ENCODE assay signal across 9 cellular contexts in the genomic region with DNA sequence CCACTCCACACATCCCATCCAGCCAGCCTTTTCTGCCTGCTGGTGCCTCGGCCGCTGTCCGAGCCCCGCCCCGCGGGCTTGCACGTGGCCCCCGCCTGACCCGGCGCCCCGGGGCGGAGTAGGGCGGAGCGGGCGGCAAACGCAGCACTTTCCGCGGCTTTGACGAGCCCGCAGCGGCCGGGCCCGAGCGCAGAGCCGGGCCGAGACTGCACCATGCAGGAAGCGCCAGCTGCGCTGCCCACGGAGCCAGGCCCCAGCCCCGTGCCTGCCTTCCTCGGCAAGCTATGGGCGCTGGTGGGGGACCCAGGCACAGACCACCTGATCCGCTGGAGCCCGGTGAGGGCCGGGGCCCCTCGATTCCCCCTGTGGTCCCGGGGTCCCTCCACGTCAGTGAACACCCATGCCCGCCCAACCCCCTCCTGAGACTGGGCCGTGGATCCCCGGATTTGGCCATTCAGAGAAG. TPM values are rescaled to one million over a fixed set of nuclear protein-coding genes. Genes with fewer than 3 reads are reported as not detected.
DNase-seq lines count a peak whose midpoint lies in the region; ATAC-seq, FAIRE-seq and TF ChIP-seq lines count a peak whose summit lies in the region.
"Had no signal": no experiment of that assay in that cellular context is flagged by ENCODE, and none has a peak within 500 bp of the region (broad histone marks: within the 10 kb centered on the region; RNA-seq: fewer than 3 reads in every experiment).

A gene with protein sequence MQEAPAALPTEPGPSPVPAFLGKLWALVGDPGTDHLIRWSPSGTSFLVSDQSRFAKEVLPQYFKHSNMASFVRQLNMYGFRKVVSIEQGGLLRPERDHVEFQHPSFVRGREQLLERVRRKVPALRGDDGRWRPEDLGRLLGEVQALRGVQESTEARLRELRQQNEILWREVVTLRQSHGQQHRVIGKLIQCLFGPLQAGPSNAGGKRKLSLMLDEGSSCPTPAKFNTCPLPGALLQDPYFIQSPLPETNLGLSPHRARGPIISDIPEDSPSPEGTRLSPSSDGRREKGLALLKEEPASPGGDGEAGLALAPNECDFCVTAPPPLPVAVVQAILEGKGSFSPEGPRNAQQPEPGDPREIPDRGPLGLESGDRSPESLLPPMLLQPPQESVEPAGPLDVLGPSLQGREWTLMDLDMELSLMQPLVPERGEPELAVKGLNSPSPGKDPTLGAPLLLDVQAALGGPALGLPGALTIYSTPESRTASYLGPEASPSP (plus strand): TSS at position 147 of the 463 bp plus-strand sequence. CDS start 67 bp downstream, at position 214.

- H3K27ac Mint-ChIP-seq in T-helper 2 cell treated with Interferon-gamma antibody and Interleukin-4, amounts not matched to agents 5 μg/mL and 100 μg/mL, for 36 hours = no peak within 1 kb of the TSS

- no peak for FAIRE-seq in frontal cortex (lab: Jason Lieb, UNC)
- FAIRE-seq in urothelium cell line (lab: Jason Lieb, UNC) = no peak

- no peak for TF ChIP-seq CTCF in omental fat pad (IDR thresholded peaks at IDR 0.05)

- H3K27me3 Mint-ChIP-seq in T-helper 2 cell treated with Interferon-gamma antibody and Interleukin-4, amounts not matched to agents 5 μg/mL and 100 μg/mL, for 36 hours (ENCODE audit: low read depth) = peaks cover 34% of the 10 kb centered on the region

- ATAC-seq in omental fat pad (ENCODE audit: low FRiP score) (peak; percentile 37), GM21786 (IDR thresholded peaks at IDR 0.05; ENCODE audit: unreplicated experiment) (no peak)

- H3K4me1 Mint-ChIP-seq in T-helper 2 cell treated with Interferon-gamma antibody and Interleukin-4, amounts not matched to agents 5 μg/mL and 100 μg/mL, for 36 hours (ENCODE audit: low read depth) = peaks cover 25% of the 10 kb centered on the region

- peak; percentile 50 for DNase-seq in NCI-H748 (lab: John Stamatoyannopoulos, UW; ENCODE audit: unreplicated experiment)
- no peak for DNase-seq in NCI-H748 treated with DMSO at 0.1 percent for 48 hours (lab: John Stamatoyannopoulos, UW)
- no peak for DNase-seq in T-helper 2 cell treated with Interferon-gamma antibody and Interleukin-4, amounts not matched to agents 5 μg/mL and 100 μg/mL, for 36 hours (ENCODE audit: low spot score)
- DNase-seq in frontal cortex (ENCODE audit: low spot score in 2 of 2) = peak; percentile 80 to 90
- no peak for DNase-seq in omental fat pad (ENCODE audit: low spot score)
- DNase-seq in NCI-H2107 treated with DMSO at 0.1 percent for 48 hours (lab: John Stamatoyannopoulos, UW; ENCODE audit: unreplicated experiment) = no peak
- no peak for DNase-seq in urothelium cell line (ENCODE audit: low spot score)
- DNase-seq: DND-41 had no signal

- H3K9me3 Mint-ChIP-seq in T-helper 2 cell treated with Interferon-gamma antibody and Interleukin-4, amounts not matched to agents 5 μg/mL and 100 μg/mL, for 36 hours = no peaks in the 10 kb centered on the region

- H3K4me3 Mint-ChIP-seq in T-helper 2 cell treated with Interferon-gamma antibody and Interleukin-4, amounts not matched to agents 5 μg/mL and 100 μg/mL, for 36 hours = peak within 1 kb of the TSS; percentile 38

- peaks cover 21% of the 10 kb centered on the region for H3K36me3 Mint-ChIP-seq in T-helper 2 cell treated with Interferon-gamma antibody and Interleukin-4, amounts not matched to agents 5 μg/mL and 100 μg/mL, for 36 hours (ENCODE audit: low read depth)

RNA-seq across cellular contexts. Expression of the gene that starts here (rescaled TPM):
- total RNA-seq in frontal cortex = 3.7 TPM
- 10 to 100 TPM; 21.2 to 77.2 (median 35.8) TPM for total RNA-seq in omental fat pad

Comparison
In these comparisons a context has a peak if more than half of its experiments do, and no peak if none do; other contexts are left out.
1. DNase-seq: peak in NCI-H748 (single experiment) and frontal cortex (2 of 2); none in NCI-H748 treated with DMSO at 0.1 percent for 48 hours (single experiment), T-helper 2 cell treated with Interferon-gamma antibody and Interleukin-4, amounts not matched to agents 5 μg/mL and 100 μg/mL, for 36 hours (single experiment), omental fat pad (single experiment), NCI-H2107 treated with DMSO at 0.1 percent for 48 hours (single experiment) and urothelium cell line (single experiment).